23 cellular contexts compared by ENCODE assay signal in genomic region chr4:42566835-42567234, GRCh38.
"Had no signal": no experiment of that assay in that cellular context is flagged by ENCODE, and none has a peak within 500 bp of the region (broad histone marks: within the 10 kb centered on the region; RNA-seq: fewer than 3 reads in every experiment).

No MANE protein-coding gene starts in this region.

- H3K4me2 ChIP-seq: SK-N-SH had no signal

- H3K36me3 ChIP-seq: MG63, SJCRH30 had no signal

- H3K27ac ChIP-seq: ascending aorta, body of pancreas, SJCRH30, VCaP had no signal

- DNase-seq: activated CD4-positive, alpha-beta memory T cell treated with anti-CD3 and anti-CD28 coated beads for 36 hours; activated CD4-positive, alpha-beta T cell treated with anti-CD3 and anti-CD28 coated beads, Interleukin-2, amount 10 ng/mL, durations not matched to agents 7 days and 5 days; activated CD4-positive, CD25-positive, alpha-beta regulatory T cell; activated CD8-positive, alpha-beta memory T cell treated with anti-CD3 and anti-CD28 coated beads for 24 hours; activated gamma-delta T cell treated with Interleukin-2 at 50 U/mL for 16 hours; activated naive CD4-positive, alpha-beta T cell treated with anti-CD3 and anti-CD28 coated beads, Interleukin-2, amount 10 ng/mL, durations not matched to agents 7 days and 5 days; activated naive CD8-positive, alpha-beta T cell treated with anti-CD3 and anti-CD28 coated beads for 36 hours; activated T-cell treated with anti-CD3 and anti-CD28 coated beads, Interleukin-2, amount 50 U/mL, for 48 hours; body of pancreas; central memory CD4-positive, alpha-beta T cell; MG63; NCI-H1105 treated with DMSO at 0.1 percent for 48 hours; NCI-H1436 treated with DMSO at 0.1 percent for 48 hours; NCI-H187; NCI-H2081; NCI-H446; NCI-H524; RPMI8226; SJCRH30; SK-N-SH; T-helper 1 cell had no signal

- H3K4me3 ChIP-seq: ascending aorta, body of pancreas, MG63, SJCRH30 had no signal

- H3K9me3 ChIP-seq: ascending aorta, body of pancreas, MG63, SJCRH30, SK-N-SH had no signal

- H3K27me3 ChIP-seq: ascending aorta, body of pancreas, SJCRH30 had no signal

- H3K9ac ChIP-seq: SK-N-SH had no signal

- H3K4me1 ChIP-seq: SJCRH30 had no signal
